ENCODE assay signal across 16 cellular contexts in genomic region chr10:130429809-130430208, GRCh38.
DNase-seq lines count a peak whose midpoint lies in the region; ATAC-seq and TF ChIP-seq lines count a peak whose summit lies in the region.
"Had no signal": no experiment of that assay in that cellular context is flagged by ENCODE, and none has a peak within 500 bp of the region (broad histone marks: within the 10 kb centered on the region; RNA-seq: fewer than 3 reads in every experiment).

No MANE protein-coding gene starts in this region.

- H3K27me3 ChIP-seq in right atrium auricular region (no peaks in the 10 kb centered on the region), right cardiac atrium (ENCODE audit: control insufficient read depth, insufficient read depth) (no peaks in the 10 kb centered on the region), esophagus muscularis mucosa (no peaks in the 10 kb centered on the region)

- peaks cover 48% of the 10 kb centered on the region for H3K9me3 Mint-ChIP-seq in osteocyte (ENCODE audit: unreplicated experiment)

- no peaks in the 10 kb centered on the region for H3K27me3 Mint-ChIP-seq in osteocyte (ENCODE audit: unreplicated experiment)

- H3K4me3 Mint-ChIP-seq in osteocyte (ENCODE audit: unreplicated experiment): no peak overlapping the region
- H3K4me3 Mint-ChIP-seq: CD4-positive, alpha-beta memory T cell had no signal

- H3K4me3 ChIP-seq in right atrium auricular region (no peak overlapping the region), right cardiac atrium (ENCODE audit: low read length) (no peak overlapping the region), esophagus muscularis mucosa (no peak overlapping the region)
- H3K4me3 ChIP-seq: GM23248 had no signal

- intact Hi-C loops in right cardiac atrium (cut with DNase I) (no loop called here), esophagus muscularis mucosa (cut with DNase I) (no loop called here)

- DNase-seq in right atrium auricular region (ENCODE audit: low spot score) (peak; percentile 11), right cardiac atrium (no peak), esophagus muscularis mucosa (ENCODE audit: extremely low spot score) (peak; percentile 75), osteocyte (ENCODE audit: extremely low spot score, unreplicated experiment) (peak; percentile 27), RKO (ENCODE audit: low spot score) (no peak)
- DNase-seq: C1 segment of cervical spinal cord; Calu3; CD4-positive, alpha-beta memory T cell; COR-L47; DMS53; DMS79 treated with DMSO at 0.1 percent for 48 hours; GF-D8; GM23248; H7 had no signal

- WGBS in right cardiac atrium: 81% methylated on average over 4 of the region's 4 CpGs
- WGBS in esophagus muscularis mucosa: 79% methylated on average over 4 of the region's 4 CpGs

- H3K4me1 ChIP-seq in right atrium auricular region: no peaks in the 10 kb centered on the region
- H3K4me1 ChIP-seq in right cardiac atrium (ENCODE audit: control insufficient read depth, insufficient read depth, low read length): no peaks in the 10 kb centered on the region
- H3K4me1 ChIP-seq in esophagus muscularis mucosa: no peaks in the 10 kb centered on the region

- no peak for ATAC-seq in right cardiac atrium
- no peak for ATAC-seq in HG02610 (IDR thresholded peaks at IDR 0.05; ENCODE audit: unreplicated experiment)
- ATAC-seq: HCT116 had no signal

- H3K36me3 ChIP-seq in right atrium auricular region (no peaks in the 10 kb centered on the region), esophagus muscularis mucosa (no peaks in the 10 kb centered on the region)

- peaks cover 2% of the 10 kb centered on the region for H3K36me3 Mint-ChIP-seq in osteocyte (ENCODE audit: unreplicated experiment)
- H3K36me3 Mint-ChIP-seq: CD4-positive, alpha-beta memory T cell had no signal

- no peaks in the 10 kb centered on the region for H3K4me1 Mint-ChIP-seq in osteocyte (ENCODE audit: unreplicated experiment)
- H3K4me1 Mint-ChIP-seq: CD4-positive, alpha-beta memory T cell had no signal

- no peak for TF ChIP-seq EP300 in esophagus muscularis mucosa (IDR thresholded peaks at IDR 0.05)

- no peak for TF ChIP-seq POLR2A in esophagus muscularis mucosa (IDR thresholded peaks at IDR 0.05; ENCODE audit: low read depth)

- no peak overlapping the region for H3K27ac Mint-ChIP-seq in osteocyte (ENCODE audit: unreplicated experiment)
- H3K27ac Mint-ChIP-seq: CD4-positive, alpha-beta memory T cell had no signal

- H3K9me3 ChIP-seq in right atrium auricular region (no peaks in the 10 kb centered on the region), right cardiac atrium (ENCODE audit: control insufficient read depth, low read length) (no peaks in the 10 kb centered on the region), esophagus muscularis mucosa (no peaks in the 10 kb centered on the region)

- no peak for TF ChIP-seq CTCF in right atrium auricular region (IDR thresholded peaks at IDR 0.05)
- TF ChIP-seq CTCF in esophagus muscularis mucosa (IDR thresholded peaks at IDR 0.05): no peak
- no peak for TF ChIP-seq CTCF in osteocyte (IDR thresholded peaks at IDR 0.05)

- H3K27ac ChIP-seq in right atrium auricular region (no peak overlapping the region), right cardiac atrium (ENCODE audit: low read length) (no peak overlapping the region), esophagus muscularis mucosa (replicated peaks in 1 of 4) (no peak overlapping the region)
- H3K27ac ChIP-seq: GM23248 had no signal

Comparison
In these comparisons a context has a peak if more than half of its experiments do, and no peak if none do; other contexts are left out.
1. DNase-seq: peak in right atrium auricular region (single experiment), esophagus muscularis mucosa (single experiment) and osteocyte (single experiment); none in right cardiac atrium (0 of 3) and RKO (single experiment).